13 cellular contexts compared by ENCODE assay signal in genomic region chr12:26188132-26188531, GRCh38. TPM values are rescaled to one million over a fixed set of nuclear protein-coding genes. Genes with fewer than 3 reads are reported as not detected.
A peak's percentile ranks its signal among the peaks of the same experiment; 100 is the strongest.
DNase-seq lines count a peak whose midpoint lies in the region; ATAC-seq, FAIRE-seq and TF ChIP-seq lines count a peak whose summit lies in the region.
"Had no signal": no experiment of that assay in that cellular context is flagged by ENCODE, and none has a peak within 500 bp of the region (broad histone marks: within the 10 kb centered on the region; RNA-seq: fewer than 3 reads in every experiment).

No MANE protein-coding gene starts in this region.

- no peaks in the 10 kb centered on the region for H3K9me3 Mint-ChIP-seq in astrocyte (ENCODE audit: unreplicated experiment)
- H3K9me3 Mint-ChIP-seq: activated naive CD4-positive, alpha-beta T cell treated with anti-CD3 and anti-CD28 coated beads, Interleukin-2, amount 50 U/mL, for 24 hours had no signal

- no peak overlapping the region for H3K4me3 Mint-ChIP-seq in astrocyte (ENCODE audit: unreplicated experiment)
- H3K4me3 Mint-ChIP-seq: activated CD8-positive, alpha-beta T cell treated with anti-CD3 and anti-CD28 coated beads, Interleukin-2, amount 10 ng/mL, durations not matched to agents 7 days and 5 days; activated naive CD4-positive, alpha-beta T cell treated with anti-CD3 and anti-CD28 coated beads, Interleukin-2, amount 50 U/mL, for 24 hours had no signal

- peak; percentile 43 for DNase-seq in AG04450 (ENCODE audit: low read depth, low spot score)
- DNase-seq in HCEC 1CT, result peak; percentile 81
- peak; percentile 86 for DNase-seq in astrocyte (ENCODE audit: low read depth)
- peak; percentile 87 for DNase-seq in iris pigment epithelial cell (ENCODE audit: low read depth)
- no peak for DNase-seq in iPS-NIHi11 (ENCODE audit: low spot score)
- no peak for DNase-seq in anterior cingulate cortex (lab: John Stamatoyannopoulos, UW)
- no peak for DNase-seq in DMS114 treated with DMSO at 0.1 percent for 48 hours (lab: John Stamatoyannopoulos, UW; ENCODE audit: unreplicated experiment)
- DNase-seq: activated CD8-positive, alpha-beta T cell treated with anti-CD3 and anti-CD28 coated beads, Interleukin-2, amount 10 ng/mL, durations not matched to agents 7 days and 5 days; NCI-H1048; RPMI8226 had no signal

- peak overlapping the region; percentile 40 for H3K4me2 ChIP-seq in astrocyte (ENCODE audit: low read length)

- no peaks in the 10 kb centered on the region for H4K20me1 ChIP-seq in astrocyte (ENCODE audit: insufficient read depth, low read length)

- TF ChIP-seq CTCF in AG04450 (IDR thresholded peaks at IDR 0.05; ENCODE audit: low read depth, low read length), result no peak
- no peak for TF ChIP-seq CTCF in astrocyte (IDR thresholded peaks at IDR 0.05; ENCODE audit: insufficient read depth, low read depth, low read length)

- peak; percentile 59 for FAIRE-seq in astrocyte (lab: Jason Lieb, UNC)

- no peaks in the 10 kb centered on the region for H3K36me3 ChIP-seq in astrocyte (ENCODE audit: insufficient read depth, low read length)

- peaks cover 2% of the 10 kb centered on the region for H3K27me3 Mint-ChIP-seq in astrocyte (ENCODE audit: low read depth, unreplicated experiment)

- H3K9me3 ChIP-seq in AG04450 (ENCODE audit: control insufficient read depth, insufficient read depth, low read length) (no peaks in the 10 kb centered on the region), astrocyte (ENCODE audit: insufficient read depth, low read depth, low read length) (no peaks in the 10 kb centered on the region)

- CTCF ChIA-PET in AG04450 (lab: Charles Lee), result interaction anchor here (0.6 kb wide), 1 partner anchor 198 kb away, joined by 4 read pairs; no protein-coding TSS in a partner anchor

- H3K27me3 ChIP-seq in AG04450 (ENCODE audit: control insufficient read depth, insufficient read depth, low read length), result no peaks in the 10 kb centered on the region
- H3K27me3 ChIP-seq in astrocyte (ENCODE audit: insufficient read depth, low read length), result no peaks in the 10 kb centered on the region

- peaks cover 20% of the 10 kb centered on the region for H3K4me1 Mint-ChIP-seq in astrocyte (ENCODE audit: low read depth, unreplicated experiment)
- H3K4me1 Mint-ChIP-seq: activated naive CD4-positive, alpha-beta T cell treated with anti-CD3 and anti-CD28 coated beads, Interleukin-2, amount 50 U/mL, for 24 hours had no signal

- H2AFZ ChIP-seq in astrocyte (ENCODE audit: low read depth, low read length), result no peak overlapping the region

- no peak overlapping the region for H3K4me3 ChIP-seq in AG04450 (ENCODE audit: low read depth, low read length)
- H3K4me3 ChIP-seq in astrocyte (ENCODE audit: insufficient read depth, low read depth, low read length), result no peak overlapping the region
- H3K4me3 ChIP-seq: lung had no signal

- H3K27ac Mint-ChIP-seq in astrocyte (ENCODE audit: unreplicated experiment), result peak overlapping the region; percentile 0
- H3K27ac Mint-ChIP-seq: activated CD8-positive, alpha-beta T cell treated with anti-CD3 and anti-CD28 coated beads, Interleukin-2, amount 10 ng/mL, durations not matched to agents 7 days and 5 days; activated naive CD4-positive, alpha-beta T cell treated with anti-CD3 and anti-CD28 coated beads, Interleukin-2, amount 50 U/mL, for 24 hours had no signal

- H3K36me3 Mint-ChIP-seq in astrocyte (ENCODE audit: low read depth, unreplicated experiment), result no peaks in the 10 kb centered on the region
- H3K36me3 Mint-ChIP-seq: activated naive CD4-positive, alpha-beta T cell treated with anti-CD3 and anti-CD28 coated beads, Interleukin-2, amount 50 U/mL, for 24 hours had no signal

- no peak for ATAC-seq in GM18498 (IDR thresholded peaks at IDR 0.05; ENCODE audit: unreplicated experiment)
- ATAC-seq: activated CD8-positive, alpha-beta T cell treated with anti-CD3 and anti-CD28 coated beads, Interleukin-2, amount 10 ng/mL, durations not matched to agents 7 days and 5 days had no signal

- no peak overlapping the region for H3K9ac ChIP-seq in astrocyte (ENCODE audit: low read length)

- H3K79me2 ChIP-seq in astrocyte (ENCODE audit: insufficient read depth, low read length), result no peaks in the 10 kb centered on the region

- H3K27ac ChIP-seq in AG04450 (ENCODE audit: low read depth, low read length), result peak overlapping the region; percentile 43
- peak overlapping the region; percentile 22 for H3K27ac ChIP-seq in astrocyte (ENCODE audit: low read depth, low read length)

- POLR2A ChIA-PET in AG04450 (lab: Yijun Ruan, JAX), result no interaction called here

- peaks cover 8% of the 10 kb centered on the region for H3K4me1 ChIP-seq in astrocyte (ENCODE audit: insufficient read depth, low read length)

RNA-seq across cellular contexts. Expression of gene SSPN, which starts 7.2 kb away (rescaled TPM):
- 19.9 and 21.6 TPM in 2 replicates for polyA plus RNA-seq in AG04450 (2011; rRNA removed)
- polyA minus RNA-seq in AG04450 (2011; rRNA and poly(A)+ RNA removed), result 44.0 and 57.7 TPM in 2 replicates
- total RNA-seq in astrocyte, result 6.3 and 11.2 TPM in 2 replicates
- total RNA-seq: activated CD8-positive, alpha-beta T cell treated with anti-CD3 and anti-CD28 coated beads, Interleukin-2, amount 10 ng/mL, durations not matched to agents 7 days and 5 days had no signal

Comparison
In these comparisons a context has a peak if more than half of its experiments do, and no peak if none do; other contexts are left out.
1. DNase-seq: peak in AG04450 (single experiment), HCEC 1CT (single experiment), astrocyte (single experiment) and iris pigment epithelial cell (single experiment); none in iPS-NIHi11 (single experiment), anterior cingulate cortex (0 of 58) and DMS114 treated with DMSO at 0.1 percent for 48 hours (single experiment).